In the genomic region with DNA sequence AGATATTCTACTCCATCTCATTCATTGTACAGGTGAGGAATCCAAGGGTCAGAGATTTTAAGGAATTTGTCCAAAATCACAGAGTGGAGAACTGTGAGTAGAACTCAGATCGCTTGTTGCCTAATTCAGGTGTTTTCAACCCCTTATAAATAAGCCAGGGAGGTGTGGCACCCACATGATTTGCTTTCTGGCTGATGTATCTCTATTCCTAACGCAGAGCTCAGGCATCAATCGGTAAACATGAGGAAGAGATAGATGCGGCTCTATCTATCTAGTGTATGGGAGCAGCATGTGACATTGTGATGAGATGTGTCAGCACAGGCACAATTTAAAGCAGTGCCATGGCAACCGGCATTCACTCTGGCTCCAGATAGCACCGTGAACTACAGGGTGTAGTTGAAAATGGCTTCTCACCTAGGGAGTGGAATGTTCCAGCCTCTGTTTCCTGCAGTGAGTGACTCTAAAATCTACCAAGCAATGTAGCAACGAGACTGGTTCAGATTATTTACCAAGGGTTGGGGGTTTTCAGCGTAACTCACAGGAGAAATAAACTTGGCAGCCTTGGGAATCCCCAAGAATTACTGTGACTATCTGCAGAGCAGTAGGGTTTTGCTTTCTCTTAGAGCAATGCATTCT, we compare ENCODE assay signal across 8 cellular contexts.
DNase-seq lines count a peak whose midpoint lies in the region; ATAC-seq and TF ChIP-seq lines count a peak whose summit lies in the region.

No MANE protein-coding gene starts in this region.

- DNase-seq in GM12864 (ENCODE audit: low read depth) (no peak), HuH-7 (ENCODE audit: low spot score) (peak; percentile 20), epithelial cell of esophagus (ENCODE audit: low read depth) (peak; percentile 53), KBM-7 (no peak)
- DNase-seq in activated CD4-positive, alpha-beta T cell treated with anti-CD3 and anti-CD28 coated beads for 4 hours, result peak; percentile 51 to 53
- DNase-seq in stimulated activated CD4-positive, alpha-beta T cell treated with anti-CD3 and anti-CD28 coated beads, Interleukin-12 subunit alpha, Interleukin-12 subunit beta, amount 100 ng/mL, for 4 hours, result peak; percentile 30

- H3K4me3 ChIP-seq in GM12864 (ENCODE audit: low read depth, low read length) (peak overlapping the region; percentile 63), epithelial cell of esophagus (ENCODE audit: low read length) (no peak overlapping the region)

- ATAC-seq in GM21619 (IDR thresholded peaks at IDR 0.05; ENCODE audit: unreplicated experiment) (peak; percentile 47), HG03097 (IDR thresholded peaks at IDR 0.05; ENCODE audit: low FRiP score, unreplicated experiment) (no peak)

- TF ChIP-seq CTCF in GM12864 (IDR thresholded peaks at IDR 0.05; ENCODE audit: low read depth, low read length, missing control alignments) (no peak), epithelial cell of esophagus (IDR thresholded peaks at IDR 0.05; ENCODE audit: insufficient read depth, low read depth, low read length, missing control alignments) (no peak)

- in situ Hi-C loops in KBM-7 (cut with MboI; ENCODE audit: low pct_unique_long_range_greater_than_20kb, low sequenced_read_pairs), result no loop called here

Comparison
In these comparisons a context has a peak if more than half of its experiments do, and no peak if none do; other contexts are left out.
1. DNase-seq: peak in HuH-7 (single experiment), activated CD4-positive, alpha-beta T cell treated with anti-CD3 and anti-CD28 coated beads for 4 hours (2 of 2), epithelial cell of esophagus (single experiment) and stimulated activated CD4-positive, alpha-beta T cell treated with anti-CD3 and anti-CD28 coated beads, Interleukin-12 subunit alpha, Interleukin-12 subunit beta, amount 100 ng/mL, for 4 hours (single experiment); none in GM12864 (single experiment) and KBM-7 (single experiment).